In genomic region chrX:119852410-119853353, GRCh38 we compare ENCODE assay signal across 1 cellular context.
A peak's percentile ranks its signal among the peaks of the same experiment; 100 is the strongest.
TF ChIP-seq lines count a peak whose summit lies in the region.

A gene with protein sequence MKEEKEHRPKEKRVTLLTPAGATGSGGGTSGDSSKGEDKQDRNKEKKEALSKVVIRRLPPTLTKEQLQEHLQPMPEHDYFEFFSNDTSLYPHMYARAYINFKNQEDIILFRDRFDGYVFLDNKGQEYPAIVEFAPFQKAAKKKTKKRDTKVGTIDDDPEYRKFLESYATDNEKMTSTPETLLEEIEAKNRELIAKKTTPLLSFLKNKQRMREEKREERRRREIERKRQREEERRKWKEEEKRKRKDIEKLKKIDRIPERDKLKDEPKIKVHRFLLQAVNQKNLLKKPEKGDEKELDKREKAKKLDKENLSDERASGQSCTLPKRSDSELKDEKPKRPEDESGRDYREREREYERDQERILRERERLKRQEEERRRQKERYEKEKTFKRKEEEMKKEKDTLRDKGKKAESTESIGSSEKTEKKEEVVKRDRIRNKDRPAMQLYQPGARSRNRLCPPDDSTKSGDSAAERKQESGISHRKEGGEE (minus strand): TSS chrX:119852963. CDS start chrX:119852928, 35 bp downstream.

TF ChIP-seq in K562, 482 proteins besides CTCF, POLR2A, EP300 and RAD21 (continued from another document and continues in another):
- TF ChIP-seq STAT6 (CRISPR knock-in tag; IDR thresholded peaks at IDR 0.05) = no peak
- TF ChIP-seq EWSR1 (IDR thresholded peaks at IDR 0.05; ENCODE audit: borderline replicate concordance, low read depth, partially characterized antibody) = no peak
- TF ChIP-seq PBX2 (CRISPR knock-in tag; IDR thresholded peaks at IDR 0.05; ENCODE audit: low read depth) = no peak
- TF ChIP-seq PBX2 (tag; conservative IDR thresholded peaks at IDR 0.05; ENCODE audit: low read depth) = no peak
- no peak for TF ChIP-seq ZNF24 (IDR thresholded peaks at IDR 0.05)
- TF ChIP-seq LEF1 (IDR thresholded peaks at IDR 0.05) = no peak
- TF ChIP-seq HMGXB4 (CRISPR knock-in tag; IDR thresholded peaks at IDR 0.05) = no peak
- no peak for TF ChIP-seq MYNN (IDR thresholded peaks at IDR 0.05)
- no peak for TF ChIP-seq MYNN (CRISPR knock-in tag; IDR thresholded peaks at IDR 0.05)
- 0 out of 2 replicates have a peak, but pooled peaks have one; percentile 39 for TF ChIP-seq SMARCE1 (IDR thresholded peaks at IDR 0.05)
- TF ChIP-seq ZFP30 (CRISPR knock-in tag; IDR thresholded peaks at IDR 0.05; ENCODE audit: borderline replicate concordance) = no peak
- TF ChIP-seq ZNF41 (CRISPR knock-in tag; conservative IDR thresholded peaks at IDR 0.05) = no peak
- TF ChIP-seq GABPB1 (CRISPR knock-in tag; IDR thresholded peaks at IDR 0.05) = peak; percentile 47; the same call in 1 of the 2 replicates
- TF ChIP-seq PHB (CRISPR knock-in tag; IDR thresholded peaks at IDR 0.05) = no peak
- no peak for TF ChIP-seq FOS (IDR thresholded peaks at IDR 0.05; ENCODE audit: extremely low read depth, insufficient read length)
- no peak for TF ChIP-seq NCOA6 (IDR thresholded peaks at IDR 0.05)
- no peak for TF ChIP-seq TAF15 (IDR thresholded peaks at IDR 0.05; ENCODE audit: low read depth, low read length)
- no peak for TF ChIP-seq ZNF436 (CRISPR knock-in tag; IDR thresholded peaks at IDR 0.05)
- no peak for TF ChIP-seq FUS (optimal IDR thresholded peaks at IDR 0.05; ENCODE audit: low read depth, low read length)
- TF ChIP-seq, protein P1, sequence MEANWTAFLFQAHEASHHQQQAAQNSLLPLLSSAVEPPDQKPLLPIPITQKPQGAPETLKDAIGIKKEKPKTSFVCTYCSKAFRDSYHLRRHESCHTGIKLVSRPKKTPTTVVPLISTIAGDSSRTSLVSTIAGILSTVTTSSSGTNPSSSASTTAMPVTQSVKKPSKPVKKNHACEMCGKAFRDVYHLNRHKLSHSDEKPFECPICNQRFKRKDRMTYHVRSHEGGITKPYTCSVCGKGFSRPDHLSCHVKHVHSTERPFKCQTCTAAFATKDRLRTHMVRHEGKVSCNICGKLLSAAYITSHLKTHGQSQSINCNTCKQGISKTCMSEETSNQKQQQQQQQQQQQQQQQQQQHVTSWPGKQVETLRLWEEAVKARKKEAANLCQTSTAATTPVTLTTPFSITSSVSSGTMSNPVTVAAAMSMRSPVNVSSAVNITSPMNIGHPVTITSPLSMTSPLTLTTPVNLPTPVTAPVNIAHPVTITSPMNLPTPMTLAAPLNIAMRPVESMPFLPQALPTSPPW (CRISPR knock-in tag; IDR thresholded peaks at IDR 0.05) = peak; percentile 47
- TF ChIP-seq GABPA (tag; conservative IDR thresholded peaks at IDR 0.05; ENCODE audit: low read depth) = 0 out of 2 replicates have a peak, but pooled peaks have one; percentile 47
- TF ChIP-seq CBX8 (IDR thresholded peaks at IDR 0.05; ENCODE audit: borderline replicate concordance, extremely low read depth, low read depth, low read length, poor library complexity, severe bottlenecking) = no peak
- TF ChIP-seq SMAD2 (IDR thresholded peaks at IDR 0.05; ENCODE audit: low read depth, low read length) = no peak
- TF ChIP-seq ZBTB9 (CRISPR knock-in tag; IDR thresholded peaks at IDR 0.05) = no peak
- no peak for TF ChIP-seq ZNF584 (CRISPR knock-in tag; IDR thresholded peaks at IDR 0.05; ENCODE audit: low read depth)
- TF ChIP-seq BRF1 (IDR thresholded peaks at IDR 0.05; ENCODE audit: borderline replicate concordance, extremely low read depth, insufficient read length) = no peak
- no peak for TF ChIP-seq FOXP4 (CRISPR knock-in tag; IDR thresholded peaks at IDR 0.05; ENCODE audit: borderline replicate concordance)
- TF ChIP-seq, protein P2, sequence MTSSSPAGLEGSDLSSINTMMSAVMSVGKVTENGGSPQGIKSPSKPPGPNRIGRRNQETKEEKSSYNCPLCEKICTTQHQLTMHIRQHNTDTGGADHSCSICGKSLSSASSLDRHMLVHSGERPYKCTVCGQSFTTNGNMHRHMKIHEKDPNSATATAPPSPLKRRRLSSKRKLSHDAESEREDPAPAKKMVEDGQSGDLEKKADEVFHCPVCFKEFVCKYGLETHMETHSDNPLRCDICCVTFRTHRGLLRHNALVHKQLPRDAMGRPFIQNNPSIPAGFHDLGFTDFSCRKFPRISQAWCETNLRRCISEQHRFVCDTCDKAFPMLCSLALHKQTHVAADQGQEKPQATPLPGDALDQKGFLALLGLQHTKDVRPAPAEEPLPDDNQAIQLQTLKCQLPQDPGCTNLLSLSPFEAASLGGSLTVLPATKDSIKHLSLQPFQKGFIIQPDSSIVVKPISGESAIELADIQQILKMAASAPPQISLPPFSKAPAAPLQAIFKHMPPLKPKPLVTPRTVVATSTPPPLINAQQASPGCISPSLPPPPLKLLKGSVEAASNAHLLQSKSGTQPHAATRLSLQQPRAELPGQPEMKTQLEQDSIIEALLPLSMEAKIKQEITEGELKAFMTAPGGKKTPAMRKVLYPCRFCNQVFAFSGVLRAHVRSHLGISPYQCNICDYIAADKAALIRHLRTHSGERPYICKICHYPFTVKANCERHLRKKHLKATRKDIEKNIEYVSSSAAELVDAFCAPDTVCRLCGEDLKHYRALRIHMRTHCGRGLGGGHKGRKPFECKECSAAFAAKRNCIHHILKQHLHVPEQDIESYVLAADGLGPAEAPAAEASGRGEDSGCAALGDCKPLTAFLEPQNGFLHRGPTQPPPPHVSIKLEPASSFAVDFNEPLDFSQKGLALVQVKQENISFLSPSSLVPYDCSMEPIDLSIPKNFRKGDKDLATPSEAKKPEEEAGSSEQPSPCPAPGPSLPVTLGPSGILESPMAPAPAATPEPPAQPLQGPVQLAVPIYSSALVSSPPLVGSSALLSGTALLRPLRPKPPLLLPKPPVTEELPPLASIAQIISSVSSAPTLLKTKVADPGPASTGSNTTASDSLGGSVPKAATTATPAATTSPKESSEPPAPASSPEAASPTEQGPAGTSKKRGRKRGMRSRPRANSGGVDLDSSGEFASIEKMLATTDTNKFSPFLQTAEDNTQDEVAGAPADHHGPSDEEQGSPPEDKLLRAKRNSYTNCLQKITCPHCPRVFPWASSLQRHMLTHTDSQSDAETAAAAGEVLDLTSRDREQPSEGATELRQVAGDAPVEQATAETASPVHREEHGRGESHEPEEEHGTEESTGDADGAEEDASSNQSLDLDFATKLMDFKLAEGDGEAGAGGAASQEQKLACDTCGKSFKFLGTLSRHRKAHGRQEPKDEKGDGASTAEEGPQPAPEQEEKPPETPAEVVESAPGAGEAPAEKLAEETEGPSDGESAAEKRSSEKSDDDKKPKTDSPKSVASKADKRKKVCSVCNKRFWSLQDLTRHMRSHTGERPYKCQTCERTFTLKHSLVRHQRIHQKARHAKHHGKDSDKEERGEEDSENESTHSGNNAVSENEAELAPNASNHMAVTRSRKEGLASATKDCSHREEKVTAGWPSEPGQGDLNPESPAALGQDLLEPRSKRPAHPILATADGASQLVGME (CRISPR knock-in tag; IDR thresholded peaks at IDR 0.05) = no peak
- TF ChIP-seq ARHGAP35 (IDR thresholded peaks at IDR 0.05; ENCODE audit: partially characterized antibody) = peak; percentile 91
- TF ChIP-seq, protein P3, sequence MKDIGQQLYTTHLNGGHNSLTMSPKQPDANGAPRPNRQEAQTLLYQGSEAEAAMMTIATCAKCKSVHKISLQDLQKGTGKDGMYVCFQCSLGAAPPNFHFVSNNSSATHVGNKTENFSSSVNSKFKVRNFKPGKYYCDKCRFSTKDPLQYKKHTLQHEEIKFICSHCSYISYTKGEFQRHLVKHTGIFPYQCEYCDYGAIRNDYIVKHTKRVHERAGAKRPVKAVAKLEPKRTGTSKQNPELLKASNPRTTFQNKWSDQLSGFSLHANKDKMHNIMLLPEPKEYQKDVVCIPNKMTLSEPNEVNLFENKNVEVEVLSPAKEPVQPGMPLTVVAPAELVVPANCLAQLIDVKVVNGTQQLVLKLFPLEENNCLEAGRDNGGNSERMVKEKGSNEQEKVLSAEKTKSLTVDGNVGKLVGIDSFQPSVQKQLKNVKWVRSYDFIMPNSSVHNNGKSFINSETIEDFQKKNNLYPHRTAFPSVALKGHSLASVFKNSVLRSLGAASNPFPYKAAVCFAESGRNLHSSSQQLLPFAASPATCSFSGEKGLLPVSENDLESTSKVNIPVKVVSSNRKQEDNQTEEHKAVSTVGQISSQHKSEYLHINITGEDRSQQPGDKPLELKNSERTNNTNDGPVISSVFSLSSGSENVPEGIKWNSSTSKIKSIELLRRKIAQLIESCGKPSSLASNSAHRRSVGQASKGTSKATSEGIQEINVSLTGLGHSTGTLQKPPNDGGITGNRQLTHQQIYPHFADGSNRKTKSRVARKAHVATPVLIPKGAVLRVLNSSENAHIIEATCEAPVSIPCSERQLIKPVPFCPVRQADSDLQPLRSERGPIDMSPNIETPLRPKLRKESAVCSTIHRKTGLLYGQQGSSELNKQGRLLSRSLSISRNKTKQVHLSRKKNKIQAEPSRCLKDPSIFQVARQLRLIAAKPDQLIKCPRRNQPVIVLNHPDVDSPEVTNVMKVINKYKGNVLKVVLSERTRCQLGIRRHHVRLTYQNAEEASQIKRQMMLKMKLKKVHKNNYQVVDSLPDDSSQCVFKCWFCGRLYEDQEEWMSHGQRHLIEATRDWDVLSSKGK (CRISPR knock-in tag; IDR thresholded peaks at IDR 0.05) = no peak
- TF ChIP-seq CBFB (CRISPR knock-in tag; IDR thresholded peaks at IDR 0.05) = no peak
- TF ChIP-seq ZKSCAN3 (CRISPR knock-in tag; IDR thresholded peaks at IDR 0.05) = no peak
- TF ChIP-seq ZNF124 (CRISPR knock-in tag; IDR thresholded peaks at IDR 0.05) = no peak
